In the genomic region with DNA sequence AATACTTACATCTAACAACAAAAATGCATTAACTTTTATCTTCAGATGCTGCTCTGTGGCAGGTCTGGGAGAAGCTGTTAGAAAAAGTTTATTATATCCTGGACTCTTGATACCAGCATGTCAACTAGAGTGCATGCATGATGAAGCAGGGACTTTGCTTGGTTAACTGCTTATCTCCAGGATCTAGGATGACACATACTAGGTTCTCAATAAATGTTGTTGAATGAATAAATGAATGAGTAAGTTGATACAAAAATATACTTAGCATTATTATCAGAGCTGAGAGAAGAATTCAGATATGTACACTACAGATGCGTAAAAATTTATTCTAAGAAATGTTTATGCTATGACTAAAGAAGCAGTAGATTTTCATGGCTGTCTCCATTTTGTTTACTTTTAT, we compare ENCODE assay signal across 21 cellular contexts.
"Had no signal": no experiment of that assay in that cellular context is flagged by ENCODE, and none has a peak within 500 bp of the region (broad histone marks: within the 10 kb centered on the region; RNA-seq: fewer than 3 reads in every experiment).

No MANE protein-coding gene starts in this region.

- H3K36me3 ChIP-seq: ascending aorta, MG63 had no signal

- ATAC-seq: activated CD8-positive, alpha-beta memory T cell treated with anti-CD3 and anti-CD28 coated beads, Interleukin-2, amount 10 ng/mL, durations not matched to agents 7 days and 5 days; activated naive CD4-positive, alpha-beta T cell treated with anti-CD3 and anti-CD28 coated beads, Interleukin-2, amount 50 U/mL, for 72 hours; activated naive CD8-positive, alpha-beta T cell treated with anti-CD3 and anti-CD28 coated beads, Interleukin-2, amount 50 U/mL, for 24 hours; T-helper 17 cell; WTC11 had no signal

- H3K4me3 ChIP-seq: ascending aorta, MG63 had no signal

- H3K27me3 ChIP-seq: ascending aorta, MG63 had no signal

- DNase-seq: activated CD4-positive, alpha-beta T cell treated with anti-CD3 and anti-CD28 coated beads for 48 hours; activated CD4-positive, alpha-beta T cell treated with anti-CD3 and anti-CD28 coated beads, Interleukin-2, amount 50 U/mL, for 4 hours; activated CD4-positive, CD25-positive, alpha-beta regulatory T cell treated with anti-CD3 and anti-CD28 coated beads, Interleukin-2, amount 50 U/mL, for 72 hours; activated CD8-positive, alpha-beta memory T cell treated with anti-CD3 and anti-CD28 coated beads, Interleukin-2, amount 10 ng/mL, durations not matched to agents 7 days and 5 days; activated effector memory CD4-positive, alpha-beta T cell treated with anti-CD3 and anti-CD28 coated beads, Interleukin-2, amount 50 U/mL, for 16 hours; activated naive CD4-positive, alpha-beta T cell treated with Interleukin-2 at 50 U/mL for 16 hours; activated naive CD8-positive, alpha-beta T cell treated with anti-CD3 and anti-CD28 coated beads, Interleukin-2, amount 50 U/mL, for 24 hours; activated T-cell treated with anti-CD3 and anti-CD28 coated beads, Interleukin-2, amount 50 U/mL, for 24 hours; amniotic stem cell; MG63; NCI-H1105 treated with DMSO at 0.1 percent for 48 hours; NCI-H1436 treated with DMSO at 0.1 percent for 48 hours; NCI-H187; NCI-H2081 treated with DMSO at 0.1 percent for 48 hours; NCI-H446; SHP77 treated with DMSO at 0.1 percent for 48 hours; T-helper 17 cell; T-helper 9 cell had no signal

- H3K27ac ChIP-seq: ascending aorta had no signal
